Comparison of ENCODE assay signal across 10 cellular contexts in the genomic region with DNA sequence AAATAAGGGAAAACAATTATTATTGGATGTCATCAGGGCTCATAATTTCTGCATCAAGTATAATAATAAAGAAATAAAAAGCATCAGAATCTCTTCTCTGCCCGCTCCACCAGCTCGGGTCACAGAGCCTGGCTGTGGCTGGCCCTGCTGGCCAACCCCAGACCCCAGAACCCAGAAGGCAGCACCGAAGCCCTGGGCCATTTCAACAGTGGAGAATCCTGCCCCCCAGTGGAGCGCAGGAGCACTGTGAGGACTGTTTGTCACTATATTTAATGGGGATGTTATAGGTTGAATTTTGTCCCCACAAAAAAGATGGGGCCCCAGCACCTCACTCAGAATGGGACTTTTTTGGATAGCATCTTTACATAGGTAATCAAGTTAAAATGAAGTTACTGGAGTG. TPM values are rescaled to one million over a fixed set of nuclear protein-coding genes. Genes with fewer than 3 reads are reported as not detected.
A peak's percentile ranks its signal among the peaks of the same experiment; 100 is the strongest.
DNase-seq lines count a peak whose midpoint lies in the region; ATAC-seq, FAIRE-seq and TF ChIP-seq lines count a peak whose summit lies in the region.
"Had no signal": no experiment of that assay in that cellular context is flagged by ENCODE, and none has a peak within 500 bp of the region (broad histone marks: within the 10 kb centered on the region; RNA-seq: fewer than 3 reads in every experiment).

No MANE protein-coding gene starts in this region.

- H3K9ac ChIP-seq in PC-3 (ENCODE audit: low read length) (peak overlapping the region; percentile 55; the same call in 1 of the 2 replicates), neural progenitor cell (no peak overlapping the region)

- BruUV-seq in PC-3 (replicated peaks; lab: Mats Ljungman, UMichigan): no TSS peak

- no peaks in the 10 kb centered on the region for H3K9me2 ChIP-seq in PC-3 (replicated peaks; ENCODE audit: low read length)

- ATAC-seq in PC-3 (no peak), GM21360 (IDR thresholded peaks at IDR 0.05; ENCODE audit: unreplicated experiment) (no peak)
- ATAC-seq in activated T-cell treated with anti-CD3 and anti-CD28 coated beads, Interleukin-2, amount 50 U/mL, for 4 hours: no peak

- H3K4me3 ChIP-seq in PC-3 (ENCODE audit: low read length): no peak overlapping the region
- H3K4me3 ChIP-seq in neural progenitor cell: peak overlapping the region; percentile 35

- H3K4me3 Mint-ChIP-seq in neural progenitor cell: peak overlapping the region; percentile 76
- no peak overlapping the region for H3K4me3 Mint-ChIP-seq in activated T-cell treated with anti-CD3 and anti-CD28 coated beads, Interleukin-2, amount 50 U/mL, for 4 hours
- H3K4me3 Mint-ChIP-seq: activated CD4-positive, alpha-beta T cell treated with anti-CD3 and anti-CD28 coated beads, Interleukin-2, amount 10 ng/mL, durations not matched to agents 7 days and 5 days had no signal

- DNase-seq in GM10248 (ENCODE audit: extremely low spot score) (no peak), PC-3 (no peak), epithelial cell of prostate (ENCODE audit: low read depth, low spot score) (no peak), neural progenitor cell (ENCODE audit: low spot score) (peak; percentile 80), HuH-7 (ENCODE audit: low spot score) (no peak), H54 (ENCODE audit: insufficient read length, low spot score) (no peak)
- no peak for DNase-seq in activated T-cell treated with anti-CD3 and anti-CD28 coated beads, Interleukin-2, amount 50 U/mL, for 4 hours
- DNase-seq: activated CD4-positive, alpha-beta T cell treated with anti-CD3 and anti-CD28 coated beads, Interleukin-2, amount 10 ng/mL, durations not matched to agents 7 days and 5 days had no signal

- TF ChIP-seq CTCF in GM10248 (IDR thresholded peaks at IDR 0.05; ENCODE audit: control extremely low read depth, extremely low read depth, low read depth, missing control alignments): peak; percentile 7
- TF ChIP-seq CTCF in PC-3 (conservative IDR thresholded peaks at IDR 0.05; ENCODE audit: low read depth, low read length): peak; percentile 66
- peak; percentile 92 for TF ChIP-seq CTCF in neural progenitor cell (IDR thresholded peaks at IDR 0.05)

- H3F3A ChIP-seq in PC-3 (ENCODE audit: low read length, unreplicated experiment) (no peaks in the 10 kb centered on the region), neural progenitor cell (ENCODE audit: low read depth) (peaks cover 23% of the 10 kb centered on the region)

- H3K9me3 ChIP-seq in PC-3 (ENCODE audit: low read length) (no peaks in the 10 kb centered on the region), neural progenitor cell (ENCODE audit: low read depth) (no peaks in the 10 kb centered on the region)

- H3K4me1 Mint-ChIP-seq in neural progenitor cell: peaks cover 25% of the 10 kb centered on the region
- no peaks in the 10 kb centered on the region for H3K4me1 Mint-ChIP-seq in activated T-cell treated with anti-CD3 and anti-CD28 coated beads, Interleukin-2, amount 50 U/mL, for 4 hours (ENCODE audit: low read depth)

- POLR2A ChIA-PET in GM10248 (lab: Yijun Ruan, JAX): no interaction called here
- POLR2A ChIA-PET in PC-3 (lab: Charles Lee; ENCODE audit: unreplicated experiment): no interaction called here

- H3K4me1 ChIP-seq in PC-3 (ENCODE audit: insufficient read depth, low read length) (peaks cover 29% of the 10 kb centered on the region), neural progenitor cell (peaks cover 15% of the 10 kb centered on the region)

- peaks cover 6% of the 10 kb centered on the region for H3K9me3 Mint-ChIP-seq in neural progenitor cell
- H3K9me3 Mint-ChIP-seq in activated T-cell treated with anti-CD3 and anti-CD28 coated beads, Interleukin-2, amount 50 U/mL, for 4 hours: no peaks in the 10 kb centered on the region
- H3K9me3 Mint-ChIP-seq: activated CD4-positive, alpha-beta T cell treated with anti-CD3 and anti-CD28 coated beads, Interleukin-2, amount 10 ng/mL, durations not matched to agents 7 days and 5 days had no signal

- CTCF ChIA-PET in GM10248 (lab: Yijun Ruan, JAX) (interaction anchor here (1.0 to 1.7 kb wide), 5 partner anchors 8 to 34 kb away, joined by 3 to 10 read pairs (median 4); partner anchors contain the start of gene WEE2), PC-3 (lab: Charles Lee) (no interaction called here)

- FAIRE-seq in H54 (lab: Jason Lieb, UNC): no peak

- H3K36me3 Mint-ChIP-seq in neural progenitor cell: peaks cover 19% of the 10 kb centered on the region
- H3K36me3 Mint-ChIP-seq in activated T-cell treated with anti-CD3 and anti-CD28 coated beads, Interleukin-2, amount 50 U/mL, for 4 hours (ENCODE audit: insufficient read depth): peaks cover 31% of the 10 kb centered on the region

- intact Hi-C loops in PC-3 (cut with micrococcal nuclease): no loop called here

- H3K27ac ChIP-seq in PC-3 (ENCODE audit: low read length) (peak overlapping the region; percentile 82), epithelial cell of prostate (peak overlapping the region; percentile 76), neural progenitor cell (peak overlapping the region; percentile 98)

- H3K27me3 ChIP-seq in PC-3 (ENCODE audit: low read length) (no peaks in the 10 kb centered on the region), neural progenitor cell (no peaks in the 10 kb centered on the region)

- peak overlapping the region; percentile 97 for H3K27ac Mint-ChIP-seq in neural progenitor cell

- TF ChIP-seq POLR2A in H54 (IDR thresholded peaks at IDR 0.05; ENCODE audit: low read depth, low read length): no peak

- no peak overlapping the region for H3K4me2 ChIP-seq in PC-3 (ENCODE audit: low read length)
- peak overlapping the region; percentile 73 for H3K4me2 ChIP-seq in neural progenitor cell

- H4K20me1 ChIP-seq in PC-3 (ENCODE audit: low read length) (no peaks in the 10 kb centered on the region), neural progenitor cell (ENCODE audit: low read depth) (no peaks in the 10 kb centered on the region)

- H2AFZ ChIP-seq in PC-3 (ENCODE audit: low read length): no peak overlapping the region
- no peak overlapping the region for H2AFZ ChIP-seq in neural progenitor cell (replicated peaks)

- H3K36me3 ChIP-seq in PC-3 (ENCODE audit: low read depth, low read length) (no peaks in the 10 kb centered on the region; the same call in 1 of the 2 replicates), neural progenitor cell (no peaks in the 10 kb centered on the region)

- peaks cover 2% of the 10 kb centered on the region for H3K27me3 Mint-ChIP-seq in neural progenitor cell (ENCODE audit: insufficient read depth, low read depth)
- H3K27me3 Mint-ChIP-seq in activated T-cell treated with anti-CD3 and anti-CD28 coated beads, Interleukin-2, amount 50 U/mL, for 4 hours (ENCODE audit: low read depth): no peaks in the 10 kb centered on the region
- H3K27me3 Mint-ChIP-seq: activated CD4-positive, alpha-beta T cell treated with anti-CD3 and anti-CD28 coated beads, Interleukin-2, amount 10 ng/mL, durations not matched to agents 7 days and 5 days had no signal

- H3K79me2 ChIP-seq in PC-3 (ENCODE audit: low read length) (no peaks in the 10 kb centered on the region), neural progenitor cell (ENCODE audit: low read depth) (no peaks in the 10 kb centered on the region)

RNA-seq across cellular contexts. Expression of gene DENND11, which starts 27.3 kb away (rescaled TPM):
- total RNA-seq in PC-3 (2014; rRNA removed): 6.7 and 6.9 TPM in 2 replicates
- 19.7 and 23.5 TPM in 2 replicates for total RNA-seq in neural progenitor cell (ENCODE audit: low replicate concordance)
- 10 to 100 TPM; 15.4 to 16.1 (median 15.8) TPM for total RNA-seq in activated T-cell treated with anti-CD3 and anti-CD28 coated beads, Interleukin-2, amount 50 U/mL, for 4 hours

RNA-seq across cellular contexts. Expression of gene WEE2, which starts 33.5 kb away (rescaled TPM):
- not detected in 2 replicates for total RNA-seq in PC-3 (2014; rRNA removed)
- total RNA-seq in neural progenitor cell (ENCODE audit: low replicate concordance): 0.12 TPM in 1 of 2 replicates, not detected in the other
- total RNA-seq in activated T-cell treated with anti-CD3 and anti-CD28 coated beads, Interleukin-2, amount 50 U/mL, for 4 hours: not detected
- total RNA-seq: activated CD4-positive, alpha-beta T cell treated with anti-CD3 and anti-CD28 coated beads, Interleukin-2, amount 10 ng/mL, durations not matched to agents 7 days and 5 days; LHCN-M2 had no signal

Comparison
In these comparisons a context has a peak if more than half of its experiments do, and no peak if none do; other contexts are left out.
1. CTCF ChIP-seq: peak in every context shown above with its lines; median percentile 92 in neural progenitor cell; 66 in PC-3; 7 in GM10248.